In genomic region chr2:96098900-96099590, GRCh38 we compare ENCODE assay signal across 1 cellular context.
TF ChIP-seq lines count a peak whose summit lies in the region.

No MANE protein-coding gene starts in this region.

TF ChIP-seq in HEK293T, 16 proteins besides CTCF, POLR2A, EP300 and RAD21 (continued from another document):
- TF ChIP-seq, protein P1, sequence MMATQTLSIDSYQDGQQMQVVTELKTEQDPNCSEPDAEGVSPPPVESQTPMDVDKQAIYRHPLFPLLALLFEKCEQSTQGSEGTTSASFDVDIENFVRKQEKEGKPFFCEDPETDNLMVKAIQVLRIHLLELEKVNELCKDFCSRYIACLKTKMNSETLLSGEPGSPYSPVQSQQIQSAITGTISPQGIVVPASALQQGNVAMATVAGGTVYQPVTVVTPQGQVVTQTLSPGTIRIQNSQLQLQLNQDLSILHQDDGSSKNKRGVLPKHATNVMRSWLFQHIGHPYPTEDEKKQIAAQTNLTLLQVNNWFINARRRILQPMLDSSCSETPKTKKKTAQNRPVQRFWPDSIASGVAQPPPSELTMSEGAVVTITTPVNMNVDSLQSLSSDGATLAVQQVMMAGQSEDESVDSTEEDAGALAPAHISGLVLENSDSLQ (IDR thresholded peaks at IDR 0.05) = no peak
- no peak for TF ChIP-seq ARNT (IDR thresholded peaks at IDR 0.05)
- TF ChIP-seq TARDBP (IDR thresholded peaks at IDR 0.05) = no peak
- no peak for TF ChIP-seq SUZ12 (IDR thresholded peaks at IDR 0.05)
- no peak for TF ChIP-seq SP1 (IDR thresholded peaks at IDR 0.05)
- TF ChIP-seq FOXM1 (IDR thresholded peaks at IDR 0.05; ENCODE audit: borderline replicate concordance) = no peak
- no peak for TF ChIP-seq BHLHE40 (IDR thresholded peaks at IDR 0.05; ENCODE audit: borderline replicate concordance)
TF ChIP-seq in HEK293T: peak in this region for 0.
